ENCODE assay signal across 8 cellular contexts in genomic region chr21:39182484-39183271, GRCh38. TPM values are rescaled to one million over a fixed set of nuclear protein-coding genes. Genes with fewer than 3 reads are reported as not detected.
DNase-seq lines count a peak whose midpoint lies in the region; ATAC-seq and TF ChIP-seq lines count a peak whose summit lies in the region.

No MANE protein-coding gene starts in this region.

- DNase-seq in SIG-M5 treated with dmso at 0.1 percent for 504 hours (lab: John Stamatoyannopoulos, UW; ENCODE audit: unreplicated experiment) (peak; percentile 23), SIG-M5 (lab: John Stamatoyannopoulos, UW) (no peak), WTC11 (ENCODE audit: low spot score) (no peak), fibroblast of villous mesenchyme (ENCODE audit: low read depth) (peak; percentile 47), osteoblast (ENCODE audit: insufficient read length, low spot score, missing footprints) (no peak), LoVo (ENCODE audit: low spot score) (no peak)

- H3K4me1 ChIP-seq in osteoblast (ENCODE audit: insufficient read depth, low read length): peaks cover 18% of the 10 kb centered on the region

- H3K27me3 Mint-ChIP-seq in WTC11 (ENCODE audit: low read depth): no peaks in the 10 kb centered on the region

- H2AFZ ChIP-seq in osteoblast (ENCODE audit: low read length): peak overlapping the region; percentile 86

- POLR2A ChIA-PET in WTC11 (lab: Charles Lee): interaction anchor here (0.9 to 2.2 kb wide), 5 partner anchors 26 to 377 kb away, joined by 3 to 11 read pairs (median 5); partner anchors contain the start of genes ETS2 and HMGN1

- peak overlapping the region; percentile 93 for H3K27ac Mint-ChIP-seq in WTC11

- H3K36me3 ChIP-seq in osteoblast (ENCODE audit: insufficient read depth, low read length): peaks cover 25% of the 10 kb centered on the region

- no peaks in the 10 kb centered on the region for H3K9me3 Mint-ChIP-seq in WTC11

- H3K4me3 ChIP-seq in fibroblast of villous mesenchyme (ENCODE audit: low read depth, low read length) (peak overlapping the region; percentile 90), osteoblast (ENCODE audit: insufficient read depth, low read length) (peak overlapping the region; percentile 88)

- H3K36me3 Mint-ChIP-seq in WTC11: peaks cover 24% of the 10 kb centered on the region

- H3K4me3 Mint-ChIP-seq in WTC11: peak overlapping the region; percentile 92

- H3K27me3 ChIP-seq in osteoblast (ENCODE audit: insufficient read depth, low read length): no peaks in the 10 kb centered on the region

- H3K79me2 ChIP-seq in osteoblast (ENCODE audit: insufficient read depth, low read length): peaks cover 48% of the 10 kb centered on the region

- peaks cover 35% of the 10 kb centered on the region for H3K4me1 Mint-ChIP-seq in WTC11

- no peaks in the 10 kb centered on the region for H3K9me3 ChIP-seq in osteoblast (ENCODE audit: low read depth, low read length)

- peak; percentile 16 for ATAC-seq in HG03108 (IDR thresholded peaks at IDR 0.05; ENCODE audit: unreplicated experiment)
- peak; percentile 23 for ATAC-seq in WTC11
- ATAC-seq in GM18498 (IDR thresholded peaks at IDR 0.05; ENCODE audit: unreplicated experiment): no peak

- CTCF ChIA-PET in WTC11 (lab: Charles Lee): interaction anchor here (0.9 to 1.4 kb wide), 7 partner anchors 11 to 278 kb away, joined by 3 to 9 read pairs (median 3); no protein-coding TSS in a partner anchor

- peak overlapping the region; percentile 94 for H3K4me2 ChIP-seq in osteoblast (ENCODE audit: insufficient read depth, low read length)

- TF ChIP-seq CTCF in WTC11 (IDR thresholded peaks at IDR 0.05) (no peak), fibroblast of villous mesenchyme (IDR thresholded peaks at IDR 0.05; ENCODE audit: insufficient read depth, low read depth, low read length) (no peak), osteoblast (IDR thresholded peaks at IDR 0.05; ENCODE audit: extremely low read depth, low read depth, low read length) (no peak)

- peak overlapping the region; percentile 90 for H3K27ac ChIP-seq in osteoblast (ENCODE audit: low read depth, low read length)

- H4K20me1 ChIP-seq in osteoblast (ENCODE audit: insufficient read depth, low read length): peaks cover 4% of the 10 kb centered on the region

TF ChIP-seq in WTC11, 78 proteins besides CTCF, POLR2A, EP300 and RAD21:
- peak; percentile 77 for TF ChIP-seq RELA (CRISPR knock-in tag; IDR thresholded peaks at IDR 0.05; ENCODE audit: borderline replicate concordance)
- no peak for TF ChIP-seq ZNF263 (CRISPR knock-in tag; IDR thresholded peaks at IDR 0.05; ENCODE audit: low read depth)
- peak; percentile 7; the same call in 1 of the 2 replicates for TF ChIP-seq ESRRA (CRISPR knock-in tag; IDR thresholded peaks at IDR 0.05; ENCODE audit: borderline replicate concordance)
- no peak for TF ChIP-seq JUN (CRISPR knock-in tag; IDR thresholded peaks at IDR 0.05)

RNA-seq across cellular contexts. Expression of gene PSMG1, which starts 0.6 kb away (rescaled TPM):
- total RNA-seq in WTC11 (2021) (64.0 to 70.4 TPM (median 68.6 TPM) in 3 replicates), fibroblast of villous mesenchyme (70.0 and 71.5 TPM in 2 replicates), osteoblast (56.0 and 61.2 TPM in 2 replicates)

Comparison
In these comparisons a context has a peak if more than half of its experiments do, and no peak if none do; other contexts are left out.
1. DNase-seq: peak in SIG-M5 treated with dmso at 0.1 percent for 504 hours (single experiment) and fibroblast of villous mesenchyme (single experiment); none in SIG-M5 (single experiment), WTC11 (single experiment), osteoblast (single experiment) and LoVo (single experiment).